Comparison of ENCODE assay signal across 10 cellular contexts in genomic region chr14:91679273-91679672, GRCh38. TPM values are rescaled to one million over a fixed set of nuclear protein-coding genes. Genes with fewer than 3 reads are reported as not detected.
"Had no signal": no experiment of that assay in that cellular context is flagged by ENCODE, and none has a peak within 500 bp of the region (broad histone marks: within the 10 kb centered on the region; RNA-seq: fewer than 3 reads in every experiment).

No MANE protein-coding gene starts in this region.

- H3K4me1 Mint-ChIP-seq: H9 had no signal

- H2AFZ ChIP-seq: GM23248 had no signal

- FAIRE-seq: H1, H54, HTR-8/SVneo, K562 had no signal

- H3K4me3 Mint-ChIP-seq: H9, HFFc6 had no signal

- H3K9ac ChIP-seq: GM23248 had no signal

- H3K27ac ChIP-seq: GM23248 had no signal

- H3K27ac Mint-ChIP-seq: H9, HFFc6 had no signal

- DNase-seq: GM23248, H9, HCEC 1CT, HFFc6, IMR-90, KG1 had no signal

- H3K4me3 ChIP-seq: GM23248, K562 had no signal

- ATAC-seq: K562 had no signal

RNA-seq across cellular contexts. Expression of gene CATSPERB, which starts 52.6 kb away (rescaled TPM):
- total RNA-seq: HFFc6, IMR-90 had no signal
- polyA plus RNA-seq: GM23248, IMR-90 had no signal
